ENCODE assay signal across 14 cellular contexts in genomic region chr14:61492474-61492873, GRCh38.
DNase-seq lines count a peak whose midpoint lies in the region; ATAC-seq and TF ChIP-seq lines count a peak whose summit lies in the region.
"Had no signal": no experiment of that assay in that cellular context is flagged by ENCODE, and none has a peak within 500 bp of the region (broad histone marks: within the 10 kb centered on the region; RNA-seq: fewer than 3 reads in every experiment).

No MANE protein-coding gene starts in this region.

- H3K36me3 Mint-ChIP-seq in activated CD4-positive, alpha-beta T cell treated with anti-CD3 and anti-CD28 coated beads for 36 hours (ENCODE audit: low read depth): peaks cover 50% of the 10 kb centered on the region

- no peak for DNase-seq in activated CD4-positive, alpha-beta T cell treated with anti-CD3 and anti-CD28 coated beads for 36 hours
- no peak for DNase-seq in activated CD4-positive, alpha-beta T cell treated with anti-CD3 and anti-CD28 coated beads for 1 hour
- DNase-seq in OCI-M1 (lab: John Stamatoyannopoulos, UW) (peak; percentile 9), epithelial cell of proximal tubule (ENCODE audit: low read depth) (no peak), substantia nigra (lab: John Stamatoyannopoulos, UW) (no peak), HT-29 (ENCODE audit: low spot score) (no peak), DMS114 treated with DMSO at 0.1 percent for 48 hours (lab: John Stamatoyannopoulos, UW; ENCODE audit: unreplicated experiment) (no peak)
- DNase-seq: activated naive CD8-positive, alpha-beta T cell treated with anti-CD3 and anti-CD28 coated beads, Interleukin-2, amount 10 ng/mL, durations not matched to agents 7 days and 5 days; H7; stimulated activated CD4-positive, alpha-beta T cell treated with anti-CD3 and anti-CD28 coated beads, Interleukin-4, amount 100 ng/mL, for 1 hour; stimulated activated CD8-positive, alpha-beta memory T cell treated with anti-CD3 and anti-CD28 coated beads, Interleukin-4, amount 100 ng/mL, for 48 hours had no signal

- CTCF ChIA-PET in activated CD4-positive, alpha-beta T cell treated with anti-CD3 and anti-CD28 coated beads for 36 hours (lab: Charles Lee): interaction anchor here (0.5 to 5.1 kb wide), 5 partner anchors 10 to 257 kb away, joined by 3 to 49 read pairs (median 3); partner anchors contain the start of gene HIF1A

- peaks cover 53% of the 10 kb centered on the region for H3K4me1 Mint-ChIP-seq in activated CD4-positive, alpha-beta T cell treated with anti-CD3 and anti-CD28 coated beads for 36 hours

- H3K4me3 Mint-ChIP-seq in activated CD4-positive, alpha-beta T cell treated with anti-CD3 and anti-CD28 coated beads for 36 hours: no peak overlapping the region
- H3K4me3 Mint-ChIP-seq: activated naive CD8-positive, alpha-beta T cell treated with anti-CD3 and anti-CD28 coated beads, Interleukin-2, amount 10 ng/mL, durations not matched to agents 7 days and 5 days; neural crest cell had no signal

- intact Hi-C loops in activated CD4-positive, alpha-beta T cell treated with anti-CD3 and anti-CD28 coated beads for 36 hours (cut with DNase I, micrococcal nuclease): no loop called here

- peak; percentile 57 for ATAC-seq in activated CD4-positive, alpha-beta T cell treated with anti-CD3 and anti-CD28 coated beads for 36 hours
- ATAC-seq in GM19324 (IDR thresholded peaks at IDR 0.05; ENCODE audit: low FRiP score, unreplicated experiment): no peak

- no peaks in the 10 kb centered on the region for H3K9me3 Mint-ChIP-seq in activated CD4-positive, alpha-beta T cell treated with anti-CD3 and anti-CD28 coated beads for 36 hours (ENCODE audit: low read depth)
- H3K9me3 Mint-ChIP-seq: activated naive CD8-positive, alpha-beta T cell treated with anti-CD3 and anti-CD28 coated beads, Interleukin-2, amount 10 ng/mL, durations not matched to agents 7 days and 5 days had no signal

- POLR2A ChIA-PET in activated CD4-positive, alpha-beta T cell treated with anti-CD3 and anti-CD28 coated beads for 36 hours (lab: Charles Lee): no interaction called here

- H3K27ac Mint-ChIP-seq in activated CD4-positive, alpha-beta T cell treated with anti-CD3 and anti-CD28 coated beads for 36 hours: no peak overlapping the region
- H3K27ac Mint-ChIP-seq: activated naive CD8-positive, alpha-beta T cell treated with anti-CD3 and anti-CD28 coated beads, Interleukin-2, amount 10 ng/mL, durations not matched to agents 7 days and 5 days had no signal

- no peaks in the 10 kb centered on the region for H3K27me3 Mint-ChIP-seq in activated CD4-positive, alpha-beta T cell treated with anti-CD3 and anti-CD28 coated beads for 36 hours
- H3K27me3 Mint-ChIP-seq: activated naive CD8-positive, alpha-beta T cell treated with anti-CD3 and anti-CD28 coated beads, Interleukin-2, amount 10 ng/mL, durations not matched to agents 7 days and 5 days had no signal

- no peak overlapping the region for H3K4me3 ChIP-seq in epithelial cell of proximal tubule (ENCODE audit: low read depth, low read length)
- H3K4me3 ChIP-seq: thoracic aorta had no signal

- TF ChIP-seq CTCF in epithelial cell of proximal tubule (conservative IDR thresholded peaks at IDR 0.05; ENCODE audit: low read depth, low read length): peak; percentile 32

- peak overlapping the region; percentile 23 for H3K27ac ChIP-seq in substantia nigra (ENCODE audit: low read depth, low read length, poor library complexity, severe bottlenecking)
